ENCODE assay signal across 14 cellular contexts in genomic region chr3:53796161-53796560, GRCh38. TPM values are rescaled to one million over a fixed set of nuclear protein-coding genes. Genes with fewer than 3 reads are reported as not detected.
DNase-seq lines count a peak whose midpoint lies in the region; ATAC-seq, FAIRE-seq and TF ChIP-seq lines count a peak whose summit lies in the region.
"Had no signal": no experiment of that assay in that cellular context is flagged by ENCODE, and none has a peak within 500 bp of the region (broad histone marks: within the 10 kb centered on the region; RNA-seq: fewer than 3 reads in every experiment).

No MANE protein-coding gene starts in this region.

- H3K27me3 ChIP-seq in K562 (ENCODE audit: control insufficient read depth in 2 of 2, insufficient read depth in 2 of 2, low read length in 2 of 2), result peaks cover 0 to 53% of the 10 kb centered on the region in 2 experiments; a peak in 4 of 5 replicates
- peaks cover 0 to 5% (median 0%) of the 10 kb centered on the region in 7 donors for H3K27me3 ChIP-seq in spleen (replicated peaks in 1 of 7)
- H3K27me3 ChIP-seq: upper lobe of left lung had no signal

- POLR2A ChIA-PET in K562 (lab: Yijun Ruan, JAX), result no interaction called here

- no peak for TF ChIP-seq EP300 in K562 (IDR thresholded peaks at IDR 0.05; ENCODE audit: low read length)

- no peaks in the 10 kb centered on the region; the same call in 1 of the 2 replicates for H4K20me1 ChIP-seq in K562 (replicated peaks; ENCODE audit: control insufficient read depth, insufficient read depth, low read length)

- TF ChIP-seq RAD21 in K562 (CRISPR knock-in tag; conservative IDR thresholded peaks at IDR 0.05 in 1 of 2, IDR thresholded peaks at IDR 0.05 in 1 of 2), result no peak

- CTCF ChIA-PET in K562 (lab: Yijun Ruan, JAX; ENCODE audit: low intra/inter-chr PET ratio), result no interaction called here

- H3K27ac ChIP-seq in K562 (ENCODE audit: extremely low read depth, low read depth, low read length) (no peak overlapping the region), spleen (no peak overlapping the region)
- H3K27ac ChIP-seq: HL-60, upper lobe of left lung had no signal

- no peak overlapping the region for H3K4me2 ChIP-seq in K562 (ENCODE audit: insufficient read depth, low read length)

- FAIRE-seq in K562 (lab: Jason Lieb, UNC), result no peak

- H3K9ac ChIP-seq in K562 (ENCODE audit: insufficient read depth in 1 of 2, low read depth in 2 of 2, low read length in 2 of 2), result no peak overlapping the region

- no peak for TF ChIP-seq CTCF in K562 (IDR thresholded peaks at IDR 0.05 in 2 of 3, conservative IDR thresholded peaks at IDR 0.05 in 1 of 3; ENCODE audit: insufficient read depth in 2 of 3, low read depth in 1 of 3, low read length in 3 of 3)
- no peak for TF ChIP-seq CTCF in omental fat pad (IDR thresholded peaks at IDR 0.05)
- no peak for TF ChIP-seq CTCF in spleen (IDR thresholded peaks at IDR 0.05 in 8 of 11, conservative IDR thresholded peaks at IDR 0.05 in 3 of 11)

- in situ Hi-C loops in K562 (cut with MboI), result no loop called here

- no peaks in the 10 kb centered on the region for H3K9me1 ChIP-seq in K562 (ENCODE audit: control insufficient read depth, insufficient read depth, low read length)

- no peaks in the 10 kb centered on the region for H3K9me3 ChIP-seq in K562 (replicated peaks; ENCODE audit: control insufficient read depth, insufficient read depth, low read depth, low read length)
- no peaks in the 10 kb centered on the region for H3K9me3 ChIP-seq in spleen
- H3K9me3 ChIP-seq: upper lobe of left lung had no signal

- peak; percentile 74 for DNase-seq in Ammon's horn (ENCODE audit: low spot score)
- peak; percentile 35 for DNase-seq in NCI-H2107 treated with DMSO at 0.1 percent for 48 hours (lab: John Stamatoyannopoulos, UW; ENCODE audit: unreplicated experiment)
- peak in 1 of 4 experiments; percentile 6 for DNase-seq in K562 (ENCODE audit: extremely low read depth in 1 of 4, low spot score in 3 of 4)
- peak; percentile 27 for DNase-seq in left kidney (ENCODE audit: low read depth, low spot score)
- DNase-seq in RKO (ENCODE audit: low spot score), result no peak
- no peak for DNase-seq in omental fat pad (ENCODE audit: low spot score)
- DNase-seq in spleen, result no peak
- DNase-seq: activated naive CD8-positive, alpha-beta T cell treated with anti-CD3 and anti-CD28 coated beads, Interleukin-2, amount 50 U/mL, for 24 hours; effector memory CD4-positive, alpha-beta T cell; MM.1S; upper lobe of left lung had no signal

- BruUV-seq in K562 (replicated peaks; lab: Mats Ljungman, UMichigan), result no TSS peak

- intact Hi-C loops in K562 (cut with micrococcal nuclease), result no loop called here
- intact Hi-C loops in spleen (cut with DNase I; ENCODE audit: low total_unique reads), result no loop called here

- ATAC-seq in K562 (no peak), HG03139 (IDR thresholded peaks at IDR 0.05; ENCODE audit: unreplicated experiment) (no peak), omental fat pad (ENCODE audit: low FRiP score) (no peak)
- ATAC-seq: activated naive CD8-positive, alpha-beta T cell treated with anti-CD3 and anti-CD28 coated beads, Interleukin-2, amount 50 U/mL, for 24 hours; Panc1 had no signal

- H3K79me2 ChIP-seq in K562 (ENCODE audit: control insufficient read depth, insufficient read depth, low read length), result no peaks in the 10 kb centered on the region

- no peak for TF ChIP-seq POLR2A in K562 (conservative IDR thresholded peaks at IDR 0.05)
- TF ChIP-seq POLR2A in spleen (IDR thresholded peaks at IDR 0.05), result no peak

- H3K4me3 ChIP-seq in K562 (no peak overlapping the region), spleen (no peak overlapping the region)
- H3K4me3 ChIP-seq: upper lobe of left lung had no signal

- H3K4me1 ChIP-seq in K562 (replicated peaks in 1 of 2; ENCODE audit: control insufficient read depth in 2 of 2, insufficient read depth in 2 of 2, low read length in 2 of 2) (no peaks in the 10 kb centered on the region), spleen (no peaks in the 10 kb centered on the region)
- H3K4me1 ChIP-seq: upper lobe of left lung had no signal

- 0% methylated on average over 6 of the region's 7 CpGs for WGBS in K562 (ENCODE audit: insufficient coverage, low coverage, missing lambda C conversion rate)
- WGBS in spleen, 5 donors, result 48 to 63% (median 52%) methylated on average over 7 of the region's 7 CpGs

- no peaks in the 10 kb centered on the region for H3K36me3 ChIP-seq in K562 (ENCODE audit: control insufficient read depth, insufficient read depth, low read length)
- peaks cover 0 to 4% (median 0%) of the 10 kb centered on the region in 6 donors for H3K36me3 ChIP-seq in spleen

- H2AFZ ChIP-seq in K562 (ENCODE audit: low read depth, low read length), result no peak overlapping the region

TF ChIP-seq in K562, 482 proteins besides CTCF, POLR2A, EP300 and RAD21 (continues in another document):
- TF ChIP-seq VEZF1 (CRISPR knock-in tag; IDR thresholded peaks at IDR 0.05) (peak; percentile 58; the same call in 1 of the 2 replicates), GTF2E2 (tag; IDR thresholded peaks at IDR 0.05) (no peak)

RNA-seq across cellular contexts. Expression of gene CHDH, which starts 50.1 kb away (rescaled TPM):
- 0.51 and 1.1 TPM in 2 replicates for total RNA-seq in K562 (2011; cell fraction: chromatin; rRNA removed; ENCODE audit: low replicate concordance)
- total RNA-seq in K562 (2011; cell fraction: nucleolus; rRNA removed), result 0.39 and 0.83 TPM in 2 replicates
- total RNA-seq in K562 (2011; cell fraction: nucleoplasm; rRNA removed), result 0.44 and 0.46 TPM in 2 replicates
- 0.57 and 1.9 TPM in 2 replicates for total RNA-seq in K562 (2014; rRNA removed)
- total RNA-seq in K562 (2014; rRNA removed; fragmentation: Illumina TruSeq; extraction: Trizol), result 0.29 and 0.33 TPM in 2 replicates
- 0.36 and 0.38 TPM in 2 replicates for total RNA-seq in K562 (2015; rRNA removed; fragmentation: Illumina TruSeq; extraction: Trizol)
- 0.89 and 1.4 TPM in 2 replicates for total RNA-seq in K562 (2021)
- polyA plus RNA-seq in K562 (2011; rRNA removed), result 0.53 and 1.4 TPM in 2 replicates
- polyA plus RNA-seq in K562 (2011; cell fraction: cytosol; rRNA removed), result 0.78 and 1.2 TPM in 2 replicates
- 0.71 and 1.3 TPM in 2 replicates for polyA plus RNA-seq in K562 (2011; cell fraction: nucleus; rRNA removed)
- polyA plus RNA-seq in K562 (2012), result 0.35 and 0.39 TPM in 2 replicates
- 0.46 and 0.58 TPM in 2 replicates for polyA plus RNA-seq in K562 (2014; fragmentation: Illumina TruSeq; extraction: Trizol)
- polyA plus RNA-seq in K562 (2014; fragmentation: Nextera tagmentation; extraction: Ambion mirVana), result under 1 TPM; 0.06 to 0.14 TPM
- polyA plus RNA-seq in K562 (2014; rRNA removed), result 0.65 and 0.90 TPM in 2 replicates
- 0.28 and 0.63 TPM in 2 replicates for polyA minus RNA-seq in K562 (2011; rRNA and poly(A)+ RNA removed)
- 0.29 and 1.2 TPM in 2 replicates for polyA minus RNA-seq in K562 (2011; cell fraction: cytosol; rRNA and poly(A)+ RNA removed)
- polyA minus RNA-seq in K562 (2011; cell fraction: nucleus; rRNA and poly(A)+ RNA removed), result 0.13 and 1.00 TPM in 2 replicates
- 1 to 10 TPM in 2 of 4 donors, under 1 TPM in 2; 0.16 to 2.6 (median 1.6) TPM for total RNA-seq in omental fat pad
- 1 to 10 TPM in 3 of 7 donors, under 1 TPM in 4; 0.43 to 4.9 (median 0.89) TPM for total RNA-seq in spleen
- under 1 TPM; 0.19 to 0.32 (median 0.26) TPM for polyA plus RNA-seq in spleen

RNA-seq across cellular contexts. Expression of gene IL17RB, which starts 50.2 kb away (rescaled TPM):
- total RNA-seq in K562 (2011; cell fraction: chromatin; rRNA removed; ENCODE audit: low replicate concordance), result 4.8 and 6.7 TPM in 2 replicates
- total RNA-seq in K562 (2011; cell fraction: nucleolus; rRNA removed), result 3.3 and 5.3 TPM in 2 replicates
- total RNA-seq in K562 (2011; cell fraction: nucleoplasm; rRNA removed), result 3.6 and 4.4 TPM in 2 replicates
- total RNA-seq in K562 (2014; rRNA removed) (1.1 and 1.9 TPM in 2 replicates), K562 (2014; rRNA removed; fragmentation: Illumina TruSeq; extraction: Trizol) (1.5 and 1.7 TPM in 2 replicates), K562 (2015; rRNA removed; fragmentation: Illumina TruSeq; extraction: Trizol) (1.1 and 1.3 TPM in 2 replicates), K562 (2021) (1.2 and 1.5 TPM in 2 replicates), omental fat pad (1 to 10 TPM in 2 of 4 donors, not detected in 2; 1.5 to 1.7 TPM), spleen (under 1 TPM in 5 of 7 donors, not detected in 2; 0.13 to 0.56 (median 0.26) TPM)
- polyA plus RNA-seq in K562 (2011; rRNA removed) (4.1 and 7.6 TPM in 2 replicates), K562 (2014; fragmentation: Illumina TruSeq; extraction: Trizol) (1.8 and 2.2 TPM in 2 replicates), K562 (2014; fragmentation: Nextera tagmentation; extraction: Ambion mirVana) (1 to 10 TPM; 1.1 to 1.8 TPM), K562 (2014; rRNA removed) (2.7 and 2.8 TPM in 2 replicates), spleen (under 1 TPM; 0.16 to 0.59 (median 0.26) TPM)
- 2.2 and 4.9 TPM in 2 replicates for polyA plus RNA-seq in K562 (2011; cell fraction: cytosol; rRNA removed)
- polyA plus RNA-seq in K562 (2011; cell fraction: nucleus; rRNA removed), result 15.7 and 34.8 TPM in 2 replicates
- polyA plus RNA-seq in K562 (2012), result 1.2 and 1.4 TPM in 2 replicates
- polyA minus RNA-seq in K562 (2011; rRNA and poly(A)+ RNA removed), result 1.4 and 2.2 TPM in 2 replicates
- 0.57 and 1.9 TPM in 2 replicates for polyA minus RNA-seq in K562 (2011; cell fraction: cytosol; rRNA and poly(A)+ RNA removed)
- polyA minus RNA-seq in K562 (2011; cell fraction: nucleus; rRNA and poly(A)+ RNA removed), result 1.6 and 4.7 TPM in 2 replicates

Comparison
In these comparisons a context has a peak if more than half of its experiments do, and no peak if none do; other contexts are left out.
1. DNase-seq: peak in Ammon's horn (single experiment), NCI-H2107 treated with DMSO at 0.1 percent for 48 hours (single experiment) and left kidney (single experiment); none in RKO (single experiment), omental fat pad (single experiment) and spleen (single experiment).